In genomic region chr10:119542357-119542989, GRCh38 we compare ENCODE assay signal across 8 cellular contexts. TPM values are rescaled to one million over a fixed set of nuclear protein-coding genes. Genes with fewer than 3 reads are reported as not detected.
DNase-seq lines count a peak whose midpoint lies in the region; ATAC-seq and TF ChIP-seq lines count a peak whose summit lies in the region.

RGS10 (minus strand) TSS chr10:119542719; CDS start chr10:119542638, 81 bp downstream.

- 0 to 1% (median 0%) methylated on average over 60 to 75 of the region's 77 CpGs for WGBS in ovary, 3 donors
- WGBS in thymus, result under 1% methylated on average over 77 of the region's 77 CpGs

- H3K4me3 ChIP-seq in ovary (peak within 1 kb of the TSS; percentile 92), thymus (ENCODE audit: low read length) (peak within 1 kb of the TSS; percentile 98)

- TF ChIP-seq POLR2A in GM19099 (IDR thresholded peaks at IDR 0.05; ENCODE audit: extremely low read depth, insufficient read length, low read depth) (peak; percentile 72), ovary (IDR thresholded peaks at IDR 0.05) (peak; percentile 42)

- intact Hi-C loops in ovary (cut with DNase I), result no loop called here

- TF ChIP-seq EP300 in ovary (IDR thresholded peaks at IDR 0.05), result no peak

- no peaks in the 10 kb centered on the region for H3K36me3 ChIP-seq in ovary
- H3K36me3 ChIP-seq in thymus (ENCODE audit: control insufficient read depth, insufficient read depth), result peaks cover 3% of the 10 kb centered on the region

- H3K27me3 ChIP-seq in ovary, result no peaks in the 10 kb centered on the region
- H3K27me3 ChIP-seq in thymus (ENCODE audit: control insufficient read depth, insufficient read depth), result no peaks in the 10 kb centered on the region

- peak within 1 kb of the TSS; percentile 57 to 67 for H3K27ac ChIP-seq in ovary
- H3K27ac ChIP-seq in thymus (ENCODE audit: low read depth), result peak within 1 kb of the TSS; percentile 86

- DNase-seq in AML-193 (lab: John Stamatoyannopoulos, UW), result peak; percentile 75 to 78
- peak; percentile 71 for DNase-seq in RPMI7951 (ENCODE audit: low read depth)
- peak; percentile 75 for DNase-seq in activated T-helper 9 cell treated with anti-CD3 and anti-CD28 coated beads, Interleukin-2, amount 50 U/mL, for 16 hours (ENCODE audit: low read depth)
- DNase-seq in germinal center (ENCODE audit: low spot score), result peak; percentile 85
- DNase-seq in ovary, result peak; percentile 33 to 79 (median 75)

- H3K4me1 ChIP-seq in ovary (ENCODE audit: insufficient read depth), result peaks cover 5% of the 10 kb centered on the region
- peaks cover 24% of the 10 kb centered on the region for H3K4me1 ChIP-seq in thymus (ENCODE audit: control insufficient read depth, insufficient read depth, low read length)

- no peaks in the 10 kb centered on the region for H3K9me3 ChIP-seq in ovary
- no peaks in the 10 kb centered on the region for H3K9me3 ChIP-seq in thymus (ENCODE audit: control insufficient read depth)

- TF ChIP-seq CTCF in ovary (IDR thresholded peaks at IDR 0.05), result no peak

- ATAC-seq in HG03342 (IDR thresholded peaks at IDR 0.05; ENCODE audit: unreplicated experiment), result peak; percentile 57

RNA-seq across cellular contexts. Expression of gene RGS10, which starts in this region (rescaled TPM):
- 21.5 and 22.9 TPM in 2 replicates for total RNA-seq in RPMI7951 (2014; rRNA removed; shearing (Covaris generic))
- total RNA-seq in ovary, result 10 to 100 TPM in 6 of 7 donors, 1 to 10 TPM in 1; 7.6 to 44.5 (median 15.4) TPM
- polyA plus RNA-seq in ovary (10 to 100 TPM; 57.3 to 63.3 TPM), thymus (304 TPM)

Comparison
In these comparisons a context has a peak if more than half of its experiments do, and no peak if none do; other contexts are left out.
1. Peak in every context shown above with its lines: DNase-seq, ATAC-seq, H3K4me3 ChIP-seq and H3K27ac ChIP-seq.